24 cellular contexts compared by ENCODE assay signal in genomic region chr9:128406848-128407391, GRCh38. TPM values are rescaled to one million over a fixed set of nuclear protein-coding genes. Genes with fewer than 3 reads are reported as not detected.
DNase-seq lines count a peak whose midpoint lies in the region; ATAC-seq, FAIRE-seq and TF ChIP-seq lines count a peak whose summit lies in the region.
"Had no signal": no experiment of that assay in that cellular context is flagged by ENCODE, and none has a peak within 500 bp of the region (broad histone marks: within the 10 kb centered on the region; RNA-seq: fewer than 3 reads in every experiment).

No MANE protein-coding gene starts in this region.

- DNase-seq in HepG2 (ENCODE audit: low spot score) (peak; percentile 65), right lobe of liver (no peak), K562 (ENCODE audit: extremely low read depth in 1 of 4, low spot score in 3 of 4) (no peak), hepatic stellate cell (ENCODE audit: low spot score) (peak; percentile 48), 8988T (no peak)
- DNase-seq in T-helper 2 cell treated with Interferon-gamma antibody and Interleukin-4, amounts not matched to agents 5 μg/mL and 100 μg/mL, for 36 hours (ENCODE audit: low spot score), result no peak
- DNase-seq: activated CD4-positive, alpha-beta T cell treated with anti-CD3 and anti-CD28 coated beads for 48 hours; activated CD8-positive, alpha-beta memory T cell treated with anti-CD3 and anti-CD28 coated beads, Interleukin-2, amount 50 U/mL, for 48 hours; activated naive CD4-positive, alpha-beta T cell treated with anti-CD3 and anti-CD28 coated beads, Interleukin-2, amount 10 ng/mL, durations not matched to agents 7 days and 5 days; DMS79; effector memory CD4-positive, alpha-beta T cell; left ventricle myocardium inferior; NCI-H1436 treated with DMSO at 0.1 percent for 48 hours; NCI-H2227 treated with DMSO at 0.1 percent for 48 hours; posterior cingulate gyrus; Right ventricle myocardium superior; stimulated activated CD4-positive, alpha-beta T cell treated with anti-CD3 and anti-CD28 coated beads, Interleukin-12 subunit alpha, Interleukin-12 subunit beta, amount 100 ng/mL, for 4 hours; stimulated activated naive CD4-positive, alpha-beta T cell had no signal

- H3K9me1 ChIP-seq in K562 (ENCODE audit: control insufficient read depth, insufficient read depth, low read length), result no peaks in the 10 kb centered on the region

- TF ChIP-seq EP300 in HepG2 (IDR thresholded peaks at IDR 0.05; ENCODE audit: low read depth in 2 of 2, low read length in 2 of 2) (no peak), HepG2 (CRISPR knock-in tag; IDR thresholded peaks at IDR 0.05; ENCODE audit: borderline replicate concordance) (no peak), K562 (IDR thresholded peaks at IDR 0.05; ENCODE audit: low read length) (no peak)

- H3K27me3 Mint-ChIP-seq in T-helper 2 cell treated with Interferon-gamma antibody and Interleukin-4, amounts not matched to agents 5 μg/mL and 100 μg/mL, for 36 hours (ENCODE audit: low read depth), result peaks cover 26% of the 10 kb centered on the region

- FAIRE-seq in HepG2 (lab: Jason Lieb, UNC), result no peak
- no peak for FAIRE-seq in K562 (lab: Jason Lieb, UNC)
- FAIRE-seq: A204.1 had no signal

- H3K27me3 ChIP-seq in HepG2 (ENCODE audit: control insufficient read depth in 1 of 2, insufficient read depth in 2 of 2, low read length in 2 of 2) (peaks cover 0 to 13% of the 10 kb centered on the region in 2 experiments; a peak in 1 of 5 replicates), right lobe of liver (no peaks in the 10 kb centered on the region), K562 (ENCODE audit: control insufficient read depth in 2 of 2, insufficient read depth in 2 of 2, low read length in 2 of 2) (peaks cover 0 to 11% of the 10 kb centered on the region in 2 experiments; a peak in 2 of 5 replicates)

- H3K4me3 Mint-ChIP-seq in T-helper 2 cell treated with Interferon-gamma antibody and Interleukin-4, amounts not matched to agents 5 μg/mL and 100 μg/mL, for 36 hours, result no peak overlapping the region
- H3K4me3 Mint-ChIP-seq: activated naive CD4-positive, alpha-beta T cell treated with anti-CD3 and anti-CD28 coated beads, Interleukin-2, amount 10 ng/mL, durations not matched to agents 7 days and 5 days had no signal

- WGBS in HepG2 (ENCODE audit: low lambda C conversion rate), result 0% methylated on average over 8 of the region's 9 CpGs
- WGBS in right lobe of liver (ENCODE audit: insufficient coverage, low coverage, low lambda C conversion rate, missing lambda C conversion rate), result 72% methylated on average over 4 of the region's 9 CpGs
- WGBS in K562 (ENCODE audit: insufficient coverage, low coverage, missing lambda C conversion rate), result 16% methylated on average over 8 of the region's 9 CpGs

- CTCF ChIA-PET in HepG2 (lab: Yijun Ruan, JAX; ENCODE audit: low intra/inter-chr PET ratio, low total read pairs), result no interaction called here
- CTCF ChIA-PET in K562 (lab: Yijun Ruan, JAX; ENCODE audit: low intra/inter-chr PET ratio), result no interaction called here

- TF ChIP-seq POLR2A in HepG2 (IDR thresholded peaks at IDR 0.05; ENCODE audit: insufficient read depth in 1 of 2, low read depth in 2 of 2, low read length in 2 of 2) (no peak), right lobe of liver (IDR thresholded peaks at IDR 0.05) (no peak), K562 (conservative IDR thresholded peaks at IDR 0.05) (no peak)

- H3K9ac ChIP-seq in HepG2 (ENCODE audit: insufficient read depth, low read depth, low read length) (peak overlapping the region; percentile 71), K562 (ENCODE audit: insufficient read depth in 1 of 2, low read depth in 2 of 2, low read length in 2 of 2) (peak overlapping the region in 1 of 2 experiments; percentile 83; a peak in 2 of 4 replicates)

- H3K4me1 Mint-ChIP-seq in T-helper 2 cell treated with Interferon-gamma antibody and Interleukin-4, amounts not matched to agents 5 μg/mL and 100 μg/mL, for 36 hours (ENCODE audit: low read depth), result no peaks in the 10 kb centered on the region
- H3K4me1 Mint-ChIP-seq: activated naive CD4-positive, alpha-beta T cell treated with anti-CD3 and anti-CD28 coated beads, Interleukin-2, amount 10 ng/mL, durations not matched to agents 7 days and 5 days; IgD-negative memory B cell had no signal

- in situ Hi-C loops in HepG2 (cut with HindIII; ENCODE audit: extremely low pct_ligation_motif_present, low pct_unique_long_range_greater_than_20kb) (no loop called here), K562 (cut with MboI) (no loop called here)

- TF ChIP-seq CTCF in HepG2 (CRISPR knock-in tag; IDR thresholded peaks at IDR 0.05), result no peak
- TF ChIP-seq CTCF in right lobe of liver (IDR thresholded peaks at IDR 0.05), result no peak
- no peak for TF ChIP-seq CTCF in K562 (IDR thresholded peaks at IDR 0.05 in 2 of 3, conservative IDR thresholded peaks at IDR 0.05 in 1 of 3; ENCODE audit: insufficient read depth in 2 of 3, low read depth in 1 of 3, low read length in 3 of 3)

- H3K27ac Mint-ChIP-seq in T-helper 2 cell treated with Interferon-gamma antibody and Interleukin-4, amounts not matched to agents 5 μg/mL and 100 μg/mL, for 36 hours, result no peak overlapping the region
- H3K27ac Mint-ChIP-seq: activated naive CD4-positive, alpha-beta T cell treated with anti-CD3 and anti-CD28 coated beads, Interleukin-2, amount 10 ng/mL, durations not matched to agents 7 days and 5 days; IgD-negative memory B cell had no signal

- H3K4me2 ChIP-seq in HepG2 (ENCODE audit: low read depth, low read length) (peak overlapping the region; percentile 88), K562 (ENCODE audit: insufficient read depth, low read length) (no peak overlapping the region)

- H3K27ac ChIP-seq in HepG2 (ENCODE audit: extremely low read length, insufficient read depth, low read length) (no peak overlapping the region), right lobe of liver (no peak overlapping the region), K562 (ENCODE audit: extremely low read depth, low read depth, low read length) (no peak overlapping the region)
- H3K27ac ChIP-seq: C4-2B, cardiac muscle cell, left ventricle myocardium inferior had no signal

- no peaks in the 10 kb centered on the region for H3K36me3 Mint-ChIP-seq in T-helper 2 cell treated with Interferon-gamma antibody and Interleukin-4, amounts not matched to agents 5 μg/mL and 100 μg/mL, for 36 hours (ENCODE audit: low read depth)
- H3K36me3 Mint-ChIP-seq: activated naive CD4-positive, alpha-beta T cell treated with anti-CD3 and anti-CD28 coated beads, Interleukin-2, amount 10 ng/mL, durations not matched to agents 7 days and 5 days; IgD-negative memory B cell had no signal

- H3K4me1 ChIP-seq in HepG2 (ENCODE audit: insufficient read depth, low read length) (peaks cover 45% of the 10 kb centered on the region), right lobe of liver (no peaks in the 10 kb centered on the region), K562 (replicated peaks in 1 of 2; ENCODE audit: control insufficient read depth in 2 of 2, insufficient read depth in 2 of 2, low read length in 2 of 2) (peaks cover 0 to 17% of the 10 kb centered on the region in 2 experiments; a peak in 2 of 5 replicates)

- ATAC-seq in HepG2, result peak; percentile 25; the same call in 2 of the 3 replicates
- ATAC-seq in right lobe of liver, result no peak
- no peak for ATAC-seq in K562
- no peak for ATAC-seq in HG03571 (IDR thresholded peaks at IDR 0.05; ENCODE audit: unreplicated experiment)
- no peak for ATAC-seq in HG02938 (IDR thresholded peaks at IDR 0.05; ENCODE audit: unreplicated experiment)

- POLR2A ChIA-PET in HepG2 (lab: Yijun Ruan, JAX), result interaction anchor here (1.3 to 2.1 kb wide), 3 partner anchors 12 to 36 kb away, joined by 4 to 6 read pairs (median 5); partner anchors contain the start of genes CERCAM and URM1
- POLR2A ChIA-PET in K562 (lab: Yijun Ruan, JAX), result interaction anchor here (0.6 to 0.8 kb wide), 3 partner anchors 17 to 39 kb away, joined by 3 to 4 read pairs (median 3); no protein-coding TSS in a partner anchor

- no peaks in the 10 kb centered on the region for H3K79me2 ChIP-seq in HepG2 (ENCODE audit: insufficient read depth, low read length)
- H3K79me2 ChIP-seq in K562 (ENCODE audit: control insufficient read depth, insufficient read depth, low read length), result no peaks in the 10 kb centered on the region

- no peaks in the 10 kb centered on the region for H3K9me3 ChIP-seq in HepG2 (ENCODE audit: low read length)
- H3K9me3 ChIP-seq in right lobe of liver, result no peaks in the 10 kb centered on the region
- no peaks in the 10 kb centered on the region for H3K9me3 ChIP-seq in K562 (replicated peaks; ENCODE audit: control insufficient read depth, insufficient read depth, low read depth, low read length)
- H3K9me3 ChIP-seq: left ventricle myocardium inferior had no signal

- intact Hi-C loops in HepG2 (cut with micrococcal nuclease; ENCODE audit: unreplicated experiment) (no loop called here), right lobe of liver (cut with DNase I) (no loop called here), K562 (cut with micrococcal nuclease) (no loop called here)

- H2AFZ ChIP-seq in HepG2 (ENCODE audit: low read length), result peak overlapping the region; percentile 77
- no peak overlapping the region for H2AFZ ChIP-seq in K562 (ENCODE audit: low read depth, low read length)

- BruUV-seq in HepG2 (replicated peaks; lab: Mats Ljungman, UMichigan), result no TSS peak
- BruUV-seq in K562 (replicated peaks; lab: Mats Ljungman, UMichigan), result no TSS peak

- no peaks in the 10 kb centered on the region for H4K20me1 ChIP-seq in HepG2 (ENCODE audit: insufficient read depth, low read length)
- H4K20me1 ChIP-seq in K562 (replicated peaks; ENCODE audit: control insufficient read depth, insufficient read depth, low read length), result no peaks in the 10 kb centered on the region

- H3K36me3 ChIP-seq in HepG2 (replicated peaks in 1 of 2; ENCODE audit: control insufficient read depth in 1 of 2, insufficient read depth in 2 of 2, low read length in 2 of 2), result no peaks in the 10 kb centered on the region
- H3K36me3 ChIP-seq in right lobe of liver, result no peaks in the 10 kb centered on the region
- no peaks in the 10 kb centered on the region for H3K36me3 ChIP-seq in K562 (ENCODE audit: control insufficient read depth, insufficient read depth, low read length)
- H3K36me3 ChIP-seq: cardiac muscle cell, left ventricle myocardium inferior had no signal

- TF ChIP-seq RAD21 in HepG2 (CRISPR knock-in tag; IDR thresholded peaks at IDR 0.05) (no peak), K562 (CRISPR knock-in tag; conservative IDR thresholded peaks at IDR 0.05 in 1 of 2, IDR thresholded peaks at IDR 0.05 in 1 of 2) (no peak)

- H3K4me3 ChIP-seq in HepG2 (replicated peaks in 1 of 3; ENCODE audit: insufficient read depth in 1 of 3, low read depth in 2 of 3, low read length in 3 of 3) (peak overlapping the region in 2 of 3 experiments; percentile 31 to 67; a peak in 4 of 6 replicates), right lobe of liver (no peak overlapping the region), K562 (no peak overlapping the region)
- H3K4me3 ChIP-seq: cardiac muscle cell, left ventricle myocardium inferior had no signal

- no peaks in the 10 kb centered on the region for H3K9me3 Mint-ChIP-seq in T-helper 2 cell treated with Interferon-gamma antibody and Interleukin-4, amounts not matched to agents 5 μg/mL and 100 μg/mL, for 36 hours
- H3K9me3 Mint-ChIP-seq: activated naive CD4-positive, alpha-beta T cell treated with anti-CD3 and anti-CD28 coated beads, Interleukin-2, amount 10 ng/mL, durations not matched to agents 7 days and 5 days; IgD-negative memory B cell had no signal

RNA-seq across cellular contexts. Expression of gene CERCAM, which starts 13.7 kb away (rescaled TPM):
- 4.2 and 9.0 TPM in 2 replicates for total RNA-seq in HepG2 (2016; rRNA removed; fragmentation: Illumina TruSeq; extraction: Trizol)
- 3.2 and 3.4 TPM in 2 replicates for total RNA-seq in HepG2 (2016; cell fraction: cytosol; rRNA removed; fragmentation: Illumina TruSeq; extraction: Trizol; ENCODE audit: low read depth)
- total RNA-seq in HepG2 (2016; cell fraction: insoluble cytoplasmic fraction; rRNA removed; fragmentation: Illumina TruSeq; extraction: Trizol), result 2.8 and 8.0 TPM in 2 replicates
- total RNA-seq in HepG2 (2016; cell fraction: membrane; rRNA removed; fragmentation: Illumina TruSeq; extraction: Trizol), result 5.1 TPM in 2 replicates
- total RNA-seq in HepG2 (2016; cell fraction: nucleus; rRNA removed; fragmentation: Illumina TruSeq; extraction: Trizol), result 10.5 and 11.6 TPM in 2 replicates
- 17.1 and 19.6 TPM in 2 replicates for polyA plus RNA-seq in HepG2 (2011; rRNA removed)
- polyA plus RNA-seq in HepG2 (2011; cell fraction: cytosol; rRNA removed), result 15.6 and 24.7 TPM in 2 replicates
- 52.1 and 62.8 TPM in 2 replicates for polyA plus RNA-seq in HepG2 (2011; cell fraction: nucleus; rRNA removed)
- 5.9 and 7.0 TPM in 2 replicates for polyA plus RNA-seq in HepG2 (2012)
- polyA plus RNA-seq in HepG2 (2016; cell fraction: cytosol; fragmentation: Illumina TruSeq; extraction: Trizol; ENCODE audit: low read depth), result 4.7 and 5.3 TPM in 2 replicates
- polyA plus RNA-seq in HepG2 (2016; cell fraction: insoluble cytoplasmic fraction; fragmentation: Illumina TruSeq; extraction: Trizol; ENCODE audit: low read depth), result 3.9 and 4.0 TPM in 2 replicates
- polyA plus RNA-seq in HepG2 (2016; cell fraction: membrane; fragmentation: Illumina TruSeq; extraction: Trizol; ENCODE audit: low read depth), result 6.5 and 7.0 TPM in 2 replicates
- 18.8 and 19.8 TPM in 2 replicates for polyA plus RNA-seq in HepG2 (2016; cell fraction: nucleus; fragmentation: Illumina TruSeq; extraction: Trizol; ENCODE audit: insufficient read depth, low read depth)
- polyA minus RNA-seq in HepG2 (2011; rRNA and poly(A)+ RNA removed; ENCODE audit: low replicate concordance), result 1.3 and 29.5 TPM in 2 replicates
- polyA minus RNA-seq in HepG2 (2011; cell fraction: cytosol; rRNA and poly(A)+ RNA removed), result 9.5 and 10.8 TPM in 2 replicates
- polyA minus RNA-seq in HepG2 (2011; cell fraction: nucleus; rRNA and poly(A)+ RNA removed), result 8.8 and 10.6 TPM in 2 replicates
- 1 to 10 TPM; 1.3 to 3.1 (median 2.2) TPM for total RNA-seq in right lobe of liver
- total RNA-seq in K562 (2011; cell fraction: chromatin; rRNA removed; ENCODE audit: low replicate concordance), result 27.2 and 83.8 TPM in 2 replicates
- 70.3 and 82.2 TPM in 2 replicates for total RNA-seq in K562 (2011; cell fraction: nucleolus; rRNA removed)
- 35.6 and 47.3 TPM in 2 replicates for total RNA-seq in K562 (2011; cell fraction: nucleoplasm; rRNA removed)
- total RNA-seq in K562 (2014; rRNA removed), result 18.0 and 20.6 TPM in 2 replicates
- total RNA-seq in K562 (2014; rRNA removed; fragmentation: Illumina TruSeq; extraction: Trizol), result 4.2 and 5.0 TPM in 2 replicates
- 18.3 and 19.0 TPM in 2 replicates for total RNA-seq in K562 (2015; rRNA removed; fragmentation: Illumina TruSeq; extraction: Trizol)
- total RNA-seq in K562 (2021), result 22.2 and 24.0 TPM in 2 replicates
- polyA plus RNA-seq in K562 (2011; rRNA removed), result 18.8 and 39.4 TPM in 2 replicates
- 55.2 and 92.4 TPM in 2 replicates for polyA plus RNA-seq in K562 (2011; cell fraction: cytosol; rRNA removed)
- polyA plus RNA-seq in K562 (2011; cell fraction: nucleus; rRNA removed), result 56.0 and 58.6 TPM in 2 replicates
- polyA plus RNA-seq in K562 (2012), result 25.6 and 35.2 TPM in 2 replicates
- 10.5 and 14.0 TPM in 2 replicates for polyA plus RNA-seq in K562 (2014; fragmentation: Illumina TruSeq; extraction: Trizol)
- polyA plus RNA-seq in K562 (2014; fragmentation: Nextera tagmentation; extraction: Ambion mirVana), result 1 to 10 TPM in 1 of 2 experiments, under 1 TPM in 1; 0.75 to 1.3 TPM
- 21.9 and 26.4 TPM in 2 replicates for polyA plus RNA-seq in K562 (2014; rRNA removed)
- polyA minus RNA-seq in K562 (2011; rRNA and poly(A)+ RNA removed), result 10.7 and 11.9 TPM in 2 replicates
- 15.5 and 37.0 TPM in 2 replicates for polyA minus RNA-seq in K562 (2011; cell fraction: cytosol; rRNA and poly(A)+ RNA removed)
- 16.7 and 23.5 TPM in 2 replicates for polyA minus RNA-seq in K562 (2011; cell fraction: nucleus; rRNA and poly(A)+ RNA removed)

RNA-seq across cellular contexts. Expression of gene URM1, which starts 35.7 kb away (rescaled TPM):
- total RNA-seq in HepG2 (2016; rRNA removed; fragmentation: Illumina TruSeq; extraction: Trizol), result 37.1 and 42.1 TPM in 2 replicates
- 7.2 and 8.5 TPM in 2 replicates for total RNA-seq in HepG2 (2016; cell fraction: cytosol; rRNA removed; fragmentation: Illumina TruSeq; extraction: Trizol; ENCODE audit: low read depth)
- total RNA-seq in HepG2 (2016; cell fraction: insoluble cytoplasmic fraction; rRNA removed; fragmentation: Illumina TruSeq; extraction: Trizol), result 34.5 and 46.1 TPM in 2 replicates
- 23.0 and 25.4 TPM in 2 replicates for total RNA-seq in HepG2 (2016; cell fraction: membrane; rRNA removed; fragmentation: Illumina TruSeq; extraction: Trizol)
- total RNA-seq in HepG2 (2016; cell fraction: nucleus; rRNA removed; fragmentation: Illumina TruSeq; extraction: Trizol), result 19.0 and 24.0 TPM in 2 replicates
- polyA plus RNA-seq in HepG2 (2011; rRNA removed), result 41.3 and 51.5 TPM in 2 replicates
- polyA plus RNA-seq in HepG2 (2011; cell fraction: cytosol; rRNA removed), result 28.0 and 37.2 TPM in 2 replicates
- 80.9 and 98.9 TPM in 2 replicates for polyA plus RNA-seq in HepG2 (2011; cell fraction: nucleus; rRNA removed)
- 44.2 and 48.1 TPM in 2 replicates for polyA plus RNA-seq in HepG2 (2012)
- polyA plus RNA-seq in HepG2 (2016; cell fraction: cytosol; fragmentation: Illumina TruSeq; extraction: Trizol; ENCODE audit: low read depth), result 12.6 and 15.0 TPM in 2 replicates
- 55.0 and 56.0 TPM in 2 replicates for polyA plus RNA-seq in HepG2 (2016; cell fraction: insoluble cytoplasmic fraction; fragmentation: Illumina TruSeq; extraction: Trizol; ENCODE audit: low read depth)
- 24.9 and 27.1 TPM in 2 replicates for polyA plus RNA-seq in HepG2 (2016; cell fraction: membrane; fragmentation: Illumina TruSeq; extraction: Trizol; ENCODE audit: low read depth)
- 49.6 and 53.8 TPM in 2 replicates for polyA plus RNA-seq in HepG2 (2016; cell fraction: nucleus; fragmentation: Illumina TruSeq; extraction: Trizol; ENCODE audit: insufficient read depth, low read depth)
- 55.9 and 116 TPM in 2 replicates for polyA minus RNA-seq in HepG2 (2011; rRNA and poly(A)+ RNA removed; ENCODE audit: low replicate concordance)
- 13.8 and 16.4 TPM in 2 replicates for polyA minus RNA-seq in HepG2 (2011; cell fraction: cytosol; rRNA and poly(A)+ RNA removed)
- 11.3 and 16.7 TPM in 2 replicates for polyA minus RNA-seq in HepG2 (2011; cell fraction: nucleus; rRNA and poly(A)+ RNA removed)
- total RNA-seq in right lobe of liver, result 10 to 100 TPM; 16.6 to 25.9 (median 22.2) TPM
- total RNA-seq in K562 (2011; cell fraction: chromatin; rRNA removed; ENCODE audit: low replicate concordance), result 21.1 and 48.4 TPM in 2 replicates
- total RNA-seq in K562 (2011; cell fraction: nucleolus; rRNA removed), result 27.8 and 30.0 TPM in 2 replicates
- total RNA-seq in K562 (2011; cell fraction: nucleoplasm; rRNA removed), result 33.7 and 46.3 TPM in 2 replicates
- 53.3 and 68.0 TPM in 2 replicates for total RNA-seq in K562 (2014; rRNA removed)
- total RNA-seq in K562 (2014; rRNA removed; fragmentation: Illumina TruSeq; extraction: Trizol), result 25.4 and 35.7 TPM in 2 replicates
- 33.7 and 37.3 TPM in 2 replicates for total RNA-seq in K562 (2015; rRNA removed; fragmentation: Illumina TruSeq; extraction: Trizol)
- 82.0 and 83.8 TPM in 2 replicates for total RNA-seq in K562 (2021)
- polyA plus RNA-seq in K562 (2011; rRNA removed), result 57.0 and 74.4 TPM in 2 replicates
- polyA plus RNA-seq in K562 (2011; cell fraction: cytosol; rRNA removed), result 67.6 and 87.3 TPM in 2 replicates
- 57.5 and 83.7 TPM in 2 replicates for polyA plus RNA-seq in K562 (2011; cell fraction: nucleus; rRNA removed)
- 87.7 and 104 TPM in 2 replicates for polyA plus RNA-seq in K562 (2012)
- polyA plus RNA-seq in K562 (2014; fragmentation: Illumina TruSeq; extraction: Trizol), result 88.9 and 90.6 TPM in 2 replicates
- polyA plus RNA-seq in K562 (2014; fragmentation: Nextera tagmentation; extraction: Ambion mirVana), result 10 to 100 TPM; 10.1 to 24.7 TPM
- polyA plus RNA-seq in K562 (2014; rRNA removed), result 72.1 and 81.3 TPM in 2 replicates
- polyA minus RNA-seq in K562 (2011; rRNA and poly(A)+ RNA removed), result 19.9 and 27.1 TPM in 2 replicates
- 25.8 and 28.1 TPM in 2 replicates for polyA minus RNA-seq in K562 (2011; cell fraction: cytosol; rRNA and poly(A)+ RNA removed)
- 8.9 and 11.1 TPM in 2 replicates for polyA minus RNA-seq in K562 (2011; cell fraction: nucleus; rRNA and poly(A)+ RNA removed)

RNA-seq across cellular contexts. Expression of gene ODF2, which starts 48.9 kb away (rescaled TPM):
- total RNA-seq in HepG2 (2016; rRNA removed; fragmentation: Illumina TruSeq; extraction: Trizol), result 28.3 and 31.3 TPM in 2 replicates
- total RNA-seq in HepG2 (2016; cell fraction: cytosol; rRNA removed; fragmentation: Illumina TruSeq; extraction: Trizol; ENCODE audit: low read depth), result 6.8 and 10.0 TPM in 2 replicates
- 28.2 and 33.5 TPM in 2 replicates for total RNA-seq in HepG2 (2016; cell fraction: insoluble cytoplasmic fraction; rRNA removed; fragmentation: Illumina TruSeq; extraction: Trizol)
- 17.0 and 17.8 TPM in 2 replicates for total RNA-seq in HepG2 (2016; cell fraction: membrane; rRNA removed; fragmentation: Illumina TruSeq; extraction: Trizol)
- 32.1 and 38.6 TPM in 2 replicates for total RNA-seq in HepG2 (2016; cell fraction: nucleus; rRNA removed; fragmentation: Illumina TruSeq; extraction: Trizol)
- 9.8 and 10.0 TPM in 2 replicates for polyA plus RNA-seq in HepG2 (2011; rRNA removed)
- 3.3 and 3.7 TPM in 2 replicates for polyA plus RNA-seq in HepG2 (2011; cell fraction: cytosol; rRNA removed)
- 69.5 and 91.8 TPM in 2 replicates for polyA plus RNA-seq in HepG2 (2011; cell fraction: nucleus; rRNA removed)
- polyA plus RNA-seq in HepG2 (2012), result 12.4 and 16.5 TPM in 2 replicates
- 5.0 TPM in 2 replicates for polyA plus RNA-seq in HepG2 (2016; cell fraction: cytosol; fragmentation: Illumina TruSeq; extraction: Trizol; ENCODE audit: low read depth)
- polyA plus RNA-seq in HepG2 (2016; cell fraction: insoluble cytoplasmic fraction; fragmentation: Illumina TruSeq; extraction: Trizol; ENCODE audit: low read depth), result 23.7 and 26.7 TPM in 2 replicates
- polyA plus RNA-seq in HepG2 (2016; cell fraction: membrane; fragmentation: Illumina TruSeq; extraction: Trizol; ENCODE audit: low read depth), result 7.9 and 9.5 TPM in 2 replicates
- 69.2 and 78.2 TPM in 2 replicates for polyA plus RNA-seq in HepG2 (2016; cell fraction: nucleus; fragmentation: Illumina TruSeq; extraction: Trizol; ENCODE audit: insufficient read depth, low read depth)
- polyA minus RNA-seq in HepG2 (2011; rRNA and poly(A)+ RNA removed; ENCODE audit: low replicate concordance), result 4.7 and 19.7 TPM in 2 replicates
- polyA minus RNA-seq in HepG2 (2011; cell fraction: cytosol; rRNA and poly(A)+ RNA removed), result 3.1 and 3.5 TPM in 2 replicates
- polyA minus RNA-seq in HepG2 (2011; cell fraction: nucleus; rRNA and poly(A)+ RNA removed), result 13.1 and 15.3 TPM in 2 replicates
- total RNA-seq in right lobe of liver, result 10 to 100 TPM in 3 of 6 experiments, 1 to 10 TPM in 3; 5.5 to 17.1 (median 10.8) TPM
- total RNA-seq in K562 (2011; cell fraction: chromatin; rRNA removed; ENCODE audit: low replicate concordance), result 159 and 215 TPM in 2 replicates
- 89.5 and 89.9 TPM in 2 replicates for total RNA-seq in K562 (2011; cell fraction: nucleolus; rRNA removed)
- total RNA-seq in K562 (2011; cell fraction: nucleoplasm; rRNA removed), result 111 and 132 TPM in 2 replicates
- 73.7 and 76.5 TPM in 2 replicates for total RNA-seq in K562 (2014; rRNA removed)
- 54.1 and 56.9 TPM in 2 replicates for total RNA-seq in K562 (2014; rRNA removed; fragmentation: Illumina TruSeq; extraction: Trizol)
- total RNA-seq in K562 (2015; rRNA removed; fragmentation: Illumina TruSeq; extraction: Trizol), result 70.1 and 71.3 TPM in 2 replicates
- 61.9 and 71.6 TPM in 2 replicates for total RNA-seq in K562 (2021)
- 23.1 and 33.2 TPM in 2 replicates for polyA plus RNA-seq in K562 (2011; rRNA removed)
- polyA plus RNA-seq in K562 (2011; cell fraction: cytosol; rRNA removed), result 16.3 and 20.6 TPM in 2 replicates
- 243 and 275 TPM in 2 replicates for polyA plus RNA-seq in K562 (2011; cell fraction: nucleus; rRNA removed)
- polyA plus RNA-seq in K562 (2012), result 63.5 and 64.9 TPM in 2 replicates
- 79.3 and 83.2 TPM in 2 replicates for polyA plus RNA-seq in K562 (2014; fragmentation: Illumina TruSeq; extraction: Trizol)
- 10 to 100 TPM; 16.5 to 69.7 TPM for polyA plus RNA-seq in K562 (2014; fragmentation: Nextera tagmentation; extraction: Ambion mirVana)
- 46.7 and 52.3 TPM in 2 replicates for polyA plus RNA-seq in K562 (2014; rRNA removed)
- 21.7 and 24.7 TPM in 2 replicates for polyA minus RNA-seq in K562 (2011; rRNA and poly(A)+ RNA removed)
- polyA minus RNA-seq in K562 (2011; cell fraction: cytosol; rRNA and poly(A)+ RNA removed), result 20.7 and 23.0 TPM in 2 replicates
- polyA minus RNA-seq in K562 (2011; cell fraction: nucleus; rRNA and poly(A)+ RNA removed), result 25.8 and 37.1 TPM in 2 replicates

Comparison
In these comparisons a context has a peak if more than half of its experiments do, and no peak if none do; other contexts are left out.
1. DNase-seq: peak in HepG2 (single experiment) and hepatic stellate cell (single experiment); none in right lobe of liver (0 of 3), K562 (0 of 4), 8988T (single experiment) and T-helper 2 cell treated with Interferon-gamma antibody and Interleukin-4, amounts not matched to agents 5 μg/mL and 100 μg/mL, for 36 hours (single experiment).
2. H3K4me3 ChIP-seq: peak in HepG2 (2 of 3); none in right lobe of liver (0 of 3) and K562 (single experiment).
3. Of the 241 proteins assayed by ChIP-seq in both HepG2 and K562: peak only in HepG2: ADNP, KDM1A, MAX, SAFB2, ZFP91, ZFX and 2 more; only in K562: none; in both: TFAP4; in neither: 229; mixed calls (peak in some experiments, not most) for 3.